39 cellular contexts compared by ENCODE assay signal in genomic region chr10:47307381-47307780, GRCh38. TPM values are rescaled to one million over a fixed set of nuclear protein-coding genes. Genes with fewer than 3 reads are reported as not detected.
"Had no signal": no experiment of that assay in that cellular context is flagged by ENCODE, and none has a peak within 500 bp of the region (broad histone marks: within the 10 kb centered on the region; RNA-seq: fewer than 3 reads in every experiment).

No MANE protein-coding gene starts in this region.

- H3K36me3 ChIP-seq: adrenal gland, cardiac muscle cell had no signal

- H3K4me3 ChIP-seq: adrenal gland, cardiac muscle cell had no signal

- DNase-seq: activated B cell treated with CpG ODN at 0.5 μM for 24 hours; activated CD4-positive, alpha-beta memory T cell treated with anti-CD3 and anti-CD28 coated beads for 36 hours; activated CD4-positive, alpha-beta T cell treated with anti-CD3 and anti-CD28 coated beads for 4 hours; activated CD4-positive, alpha-beta T cell treated with anti-CD3 and anti-CD28 coated beads, Interleukin-2, amount 10 ng/mL, durations not matched to agents 24 days and 14 days; activated CD4-positive, alpha-beta T cell treated with anti-CD3 and anti-CD28 coated beads, Interleukin-2, amount 50 U/mL, for 1 hour; activated CD4-positive, alpha-beta T cell treated with anti-CD3 and anti-CD28 coated beads, Interleukin-2, amount 50 U/mL, for 4 hours; activated CD4-positive, CD25-positive, alpha-beta regulatory T cell treated with anti-CD3 and anti-CD28 coated beads, Interleukin-2, amount 50 U/mL, for 72 hours; activated CD8-positive, alpha-beta memory T cell treated with anti-CD3 and anti-CD28 coated beads, Interleukin-2, amount 50 U/mL, for 4 hours; activated CD8-positive, alpha-beta T cell treated with anti-CD3 and anti-CD28 coated beads for 36 hours; activated effector memory CD4-positive, alpha-beta T cell treated with anti-CD3 and anti-CD28 coated beads, Interleukin-2, amount 50 U/mL, for 16 hours; activated gamma-delta T cell treated with Interleukin-2 at 50 U/mL for 16 hours; activated naive CD4-positive, alpha-beta T cell; activated naive CD4-positive, alpha-beta T cell treated with anti-CD3 and anti-CD28 coated beads for 36 hours; activated naive CD4-positive, alpha-beta T cell treated with anti-CD3 and anti-CD28 coated beads, Interleukin-2, amount 50 U/mL, for 16 hours; activated naive CD8-positive, alpha-beta T cell treated with anti-CD3 and anti-CD28 coated beads for 36 hours; activated T-cell treated with anti-CD3 and anti-CD28 coated beads for 4 hours; activated T-cell treated with anti-CD3 and anti-CD28 coated beads, Interleukin-2, amount 50 U/mL, for 1 hour; activated T-cell treated with anti-CD3 and anti-CD28 coated beads, Interleukin-2, amount 50 U/mL, for 4 hours; activated T-cell treated with anti-CD3 and anti-CD28 coated beads, Interleukin-2, amount 50 U/mL, for 72 hours; adrenal gland; amniotic stem cell; aorta; caudate nucleus; cerebellar nuclear complex; T-helper 1 cell; T-helper 2 cell; T-helper 9 cell had no signal

- H3K27ac ChIP-seq: adrenal gland, cardiac muscle cell, VCaP had no signal

- H3K4me1 ChIP-seq: adrenal gland had no signal

- H3K27me3 Mint-ChIP-seq: activated CD4-positive, alpha-beta memory T cell treated with anti-CD3 and anti-CD28 coated beads for 36 hours; activated CD8-positive, alpha-beta T cell treated with anti-CD3 and anti-CD28 coated beads for 36 hours; activated naive CD8-positive, alpha-beta T cell treated with anti-CD3 and anti-CD28 coated beads for 36 hours; activated T-helper 17 cell treated with anti-CD3 and anti-CD28 coated beads, Interleukin-2, amount 50 U/mL, for 72 hours; central memory CD8-positive, alpha-beta T cell had no signal

- H3K27ac Mint-ChIP-seq: activated B cell treated with CpG ODN at 0.5 μM for 24 hours; activated CD4-positive, alpha-beta memory T cell treated with anti-CD3 and anti-CD28 coated beads for 36 hours; activated CD4-positive, alpha-beta T cell treated with anti-CD3 and anti-CD28 coated beads, Interleukin-2, amount 10 ng/mL, durations not matched to agents 24 days and 14 days; activated CD8-positive, alpha-beta T cell treated with anti-CD3 and anti-CD28 coated beads for 36 hours; activated naive CD4-positive, alpha-beta T cell treated with anti-CD3 and anti-CD28 coated beads for 36 hours; activated naive CD4-positive, alpha-beta T cell treated with anti-CD3 and anti-CD28 coated beads, Interleukin-2, amount 50 U/mL, for 72 hours; activated naive CD8-positive, alpha-beta T cell treated with anti-CD3 and anti-CD28 coated beads for 36 hours; activated T-cell treated with anti-CD3 and anti-CD28 coated beads, Interleukin-2, amount 50 U/mL, for 72 hours; activated T-helper 1 cell treated with anti-CD3 and anti-CD28 coated beads, Interleukin-12 subunit alpha, Interleukin-12 subunit beta, Interleukin-2, Interleukin-4 antibody, amounts not matched to agents 30 ng/mL and 10 ng/mL and 1 ng/mL, durations not matched to agents 14 hours and 24 hours and 36 hours; activated T-helper 17 cell treated with anti-CD3 and anti-CD28 coated beads, Interleukin-2, amount 50 U/mL, for 72 hours; T-helper 1 cell treated with Interleukin-12 subunit alpha and Interleukin-12 subunit beta and Interleukin-4 antibody, amounts not matched to agents 30 μg/mL and 1 μg/mL, for 36 hours; T-helper 2 cell treated with Interferon-gamma antibody and Interleukin-4, amounts not matched to agents 5 μg/mL and 100 μg/mL, for 36 hours had no signal

- H3K4me1 Mint-ChIP-seq: activated B cell treated with CpG ODN at 0.5 μM for 24 hours had no signal

- H3K9me3 ChIP-seq: adrenal gland had no signal

- H3K9me3 Mint-ChIP-seq: activated B cell treated with CpG ODN at 0.5 μM for 24 hours; activated CD4-positive, alpha-beta memory T cell treated with anti-CD3 and anti-CD28 coated beads for 36 hours; activated CD4-positive, alpha-beta T cell treated with anti-CD3 and anti-CD28 coated beads, Interleukin-2, amount 10 ng/mL, durations not matched to agents 24 days and 14 days; activated CD8-positive, alpha-beta T cell treated with anti-CD3 and anti-CD28 coated beads for 36 hours; activated naive CD4-positive, alpha-beta T cell treated with anti-CD3 and anti-CD28 coated beads for 36 hours; activated naive CD4-positive, alpha-beta T cell treated with anti-CD3 and anti-CD28 coated beads, Interleukin-2, amount 50 U/mL, for 72 hours; activated naive CD8-positive, alpha-beta T cell treated with anti-CD3 and anti-CD28 coated beads for 36 hours; activated T-cell treated with anti-CD3 and anti-CD28 coated beads, Interleukin-2, amount 50 U/mL, for 4 hours; activated T-cell treated with anti-CD3 and anti-CD28 coated beads, Interleukin-2, amount 50 U/mL, for 72 hours; activated T-helper 1 cell treated with anti-CD3 and anti-CD28 coated beads, Interleukin-12 subunit alpha, Interleukin-12 subunit beta, Interleukin-2, Interleukin-4 antibody, amounts not matched to agents 30 ng/mL and 10 ng/mL and 1 ng/mL, durations not matched to agents 14 hours and 24 hours and 36 hours; activated T-helper 17 cell treated with anti-CD3 and anti-CD28 coated beads, Interleukin-2, amount 50 U/mL, for 72 hours; brain; central memory CD8-positive, alpha-beta T cell; T-helper 1 cell treated with Interleukin-12 subunit alpha and Interleukin-12 subunit beta and Interleukin-4 antibody, amounts not matched to agents 30 μg/mL and 1 μg/mL, for 36 hours; T-helper 2 cell treated with Interferon-gamma antibody and Interleukin-4, amounts not matched to agents 5 μg/mL and 100 μg/mL, for 36 hours had no signal

- H3K27me3 ChIP-seq: adrenal gland had no signal

- ATAC-seq: activated CD8-positive, alpha-beta T cell treated with anti-CD3 and anti-CD28 coated beads for 36 hours; activated naive CD4-positive, alpha-beta T cell treated with anti-CD3 and anti-CD28 coated beads, Interleukin-2, amount 50 U/mL, for 72 hours; activated T-cell treated with anti-CD3 and anti-CD28 coated beads, Interleukin-2, amount 50 U/mL, for 4 hours; activated T-cell treated with anti-CD3 and anti-CD28 coated beads, Interleukin-2, amount 50 U/mL, for 72 hours; activated T-helper 17 cell treated with anti-CD3 and anti-CD28 coated beads, Interleukin-2, amount 50 U/mL, for 72 hours had no signal

- H3K4me3 Mint-ChIP-seq: activated B cell treated with CpG ODN at 0.5 μM for 24 hours; activated CD4-positive, alpha-beta memory T cell treated with anti-CD3 and anti-CD28 coated beads for 36 hours; activated CD4-positive, alpha-beta T cell treated with anti-CD3 and anti-CD28 coated beads, Interleukin-2, amount 10 ng/mL, durations not matched to agents 24 days and 14 days; activated CD8-positive, alpha-beta T cell treated with anti-CD3 and anti-CD28 coated beads for 36 hours; activated naive CD4-positive, alpha-beta T cell treated with anti-CD3 and anti-CD28 coated beads for 36 hours; activated naive CD8-positive, alpha-beta T cell treated with anti-CD3 and anti-CD28 coated beads for 36 hours; activated T-cell treated with anti-CD3 and anti-CD28 coated beads, Interleukin-2, amount 50 U/mL, for 4 hours; activated T-cell treated with anti-CD3 and anti-CD28 coated beads, Interleukin-2, amount 50 U/mL, for 72 hours; activated T-helper 1 cell treated with anti-CD3 and anti-CD28 coated beads, Interleukin-12 subunit alpha, Interleukin-12 subunit beta, Interleukin-2, Interleukin-4 antibody, amounts not matched to agents 30 ng/mL and 10 ng/mL and 1 ng/mL, durations not matched to agents 14 hours and 24 hours and 36 hours; activated T-helper 17 cell treated with anti-CD3 and anti-CD28 coated beads, Interleukin-2, amount 50 U/mL, for 72 hours; brain; central memory CD8-positive, alpha-beta T cell; T-helper 1 cell treated with Interleukin-12 subunit alpha and Interleukin-12 subunit beta and Interleukin-4 antibody, amounts not matched to agents 30 μg/mL and 1 μg/mL, for 36 hours; T-helper 2 cell treated with Interferon-gamma antibody and Interleukin-4, amounts not matched to agents 5 μg/mL and 100 μg/mL, for 36 hours had no signal

RNA-seq across cellular contexts. Expression of gene GDF10, which starts 7.4 kb away (rescaled TPM):
- total RNA-seq: activated B cell treated with CpG ODN at 0.5 μM for 24 hours, bronchial epithelial cell had no signal

RNA-seq across cellular contexts. Expression of gene GDF2, which starts 14.9 kb away (rescaled TPM):
- total RNA-seq: activated B cell treated with CpG ODN at 0.5 μM for 24 hours; activated CD4-positive, alpha-beta memory T cell treated with anti-CD3 and anti-CD28 coated beads for 36 hours; activated CD4-positive, alpha-beta T cell treated with anti-CD3 and anti-CD28 coated beads, Interleukin-2, amount 10 ng/mL, durations not matched to agents 24 days and 14 days; activated CD8-positive, alpha-beta memory T cell treated with anti-CD3 and anti-CD28 coated beads for 36 hours; activated CD8-positive, alpha-beta T cell treated with anti-CD3 and anti-CD28 coated beads for 36 hours; activated naive CD4-positive, alpha-beta T cell treated with anti-CD3 and anti-CD28 coated beads for 36 hours; activated naive CD4-positive, alpha-beta T cell treated with anti-CD3 and anti-CD28 coated beads, Interleukin-2, amount 50 U/mL, for 72 hours; activated naive CD8-positive, alpha-beta T cell treated with anti-CD3 and anti-CD28 coated beads for 36 hours; activated T-cell treated with anti-CD3 and anti-CD28 coated beads, Interleukin-2, amount 50 U/mL, for 4 hours; activated T-cell treated with anti-CD3 and anti-CD28 coated beads, Interleukin-2, amount 50 U/mL, for 72 hours; activated T-helper 1 cell treated with anti-CD3 and anti-CD28 coated beads, Interleukin-12 subunit alpha, Interleukin-12 subunit beta, Interleukin-2, Interleukin-4 antibody, amounts not matched to agents 30 ng/mL and 10 ng/mL and 1 ng/mL, durations not matched to agents 14 hours and 24 hours and 36 hours; activated T-helper 17 cell treated with anti-CD3 and anti-CD28 coated beads, Interleukin-2, amount 50 U/mL, for 72 hours; adrenal gland; aorta; astrocyte; bronchial epithelial cell had no signal

RNA-seq across cellular contexts. Expression of gene RBP3, which starts 40.8 kb away (rescaled TPM):
- total RNA-seq: activated B cell treated with CpG ODN at 0.5 μM for 24 hours; activated CD4-positive, alpha-beta memory T cell treated with anti-CD3 and anti-CD28 coated beads for 36 hours; activated CD4-positive, alpha-beta T cell treated with anti-CD3 and anti-CD28 coated beads, Interleukin-2, amount 10 ng/mL, durations not matched to agents 24 days and 14 days; activated CD8-positive, alpha-beta memory T cell treated with anti-CD3 and anti-CD28 coated beads for 36 hours; activated CD8-positive, alpha-beta T cell treated with anti-CD3 and anti-CD28 coated beads for 36 hours; activated naive CD4-positive, alpha-beta T cell treated with anti-CD3 and anti-CD28 coated beads for 36 hours; activated naive CD4-positive, alpha-beta T cell treated with anti-CD3 and anti-CD28 coated beads, Interleukin-2, amount 50 U/mL, for 72 hours; activated naive CD8-positive, alpha-beta T cell treated with anti-CD3 and anti-CD28 coated beads for 36 hours; activated T-cell treated with anti-CD3 and anti-CD28 coated beads, Interleukin-2, amount 50 U/mL, for 4 hours; activated T-cell treated with anti-CD3 and anti-CD28 coated beads, Interleukin-2, amount 50 U/mL, for 72 hours; activated T-helper 1 cell treated with anti-CD3 and anti-CD28 coated beads, Interleukin-12 subunit alpha, Interleukin-12 subunit beta, Interleukin-2, Interleukin-4 antibody, amounts not matched to agents 30 ng/mL and 10 ng/mL and 1 ng/mL, durations not matched to agents 14 hours and 24 hours and 36 hours; activated T-helper 17 cell treated with anti-CD3 and anti-CD28 coated beads, Interleukin-2, amount 50 U/mL, for 72 hours; aorta; astrocyte; bronchial epithelial cell; cardiac muscle cell had no signal
